In genomic region chr6:68911334-68911733, GRCh38 we compare ENCODE assay signal across 15 cellular contexts.
DNase-seq lines count a peak whose midpoint lies in the region; ATAC-seq and TF ChIP-seq lines count a peak whose summit lies in the region.
"Had no signal": no experiment of that assay in that cellular context is flagged by ENCODE, and none has a peak within 500 bp of the region (broad histone marks: within the 10 kb centered on the region; RNA-seq: fewer than 3 reads in every experiment).

No MANE protein-coding gene starts in this region.

- no peak overlapping the region for H4K8ac ChIP-seq in mesenchymal stem cell (ENCODE audit: low read length)

- H2AK5ac ChIP-seq in mesenchymal stem cell (ENCODE audit: low read length, severe bottlenecking) = no peak overlapping the region

- no peaks in the 10 kb centered on the region for H3K4me1 Mint-ChIP-seq in activated T-helper 2 cell treated with anti-CD3 and anti-CD28 coated beads, Interferon-gamma antibody, Interleukin-2, Interleukin-4, amounts not matched to agents 10 μg/mL and 5 μg/mL and 100 μg/mL, durations not matched to agents 14 hours and 24 hours and 36 hours (ENCODE audit: low read depth)
- H3K4me1 Mint-ChIP-seq in stimulated activated effector memory CD8-positive, alpha-beta T cell treated with anti-CD3 and anti-CD28 coated beads, Interleukin-12 subunit alpha, Interleukin-12 subunit beta, amount 100 ng/mL, for 72 hours = no peaks in the 10 kb centered on the region
- H3K4me1 Mint-ChIP-seq: B cell, H9 had no signal

- no peak overlapping the region for H3K23ac ChIP-seq in mesenchymal stem cell (ENCODE audit: low read length in 2 of 2)

- H3K9me3 ChIP-seq in left ventricle myocardium inferior (replicated peaks) (peaks cover 6% of the 10 kb centered on the region), mesenchymal stem cell (ENCODE audit: control insufficient read depth, low read length) (no peaks in the 10 kb centered on the region), mucosa of descending colon (no peaks in the 10 kb centered on the region)
- H3K9me3 ChIP-seq: BLaER1 treated with 17β-estradiol and CSF1 and Interleukin-3, amounts not matched to agents 10 nM and 100 nM had no signal

- no peaks in the 10 kb centered on the region for H3K9me3 Mint-ChIP-seq in activated T-helper 2 cell treated with anti-CD3 and anti-CD28 coated beads, Interferon-gamma antibody, Interleukin-2, Interleukin-4, amounts not matched to agents 10 μg/mL and 5 μg/mL and 100 μg/mL, durations not matched to agents 14 hours and 24 hours and 36 hours
- peaks cover 5% of the 10 kb centered on the region for H3K9me3 Mint-ChIP-seq in stimulated activated effector memory CD8-positive, alpha-beta T cell treated with anti-CD3 and anti-CD28 coated beads, Interleukin-12 subunit alpha, Interleukin-12 subunit beta, amount 100 ng/mL, for 72 hours
- H3K9me3 Mint-ChIP-seq: CD8-positive, alpha-beta T cell had no signal

- intact Hi-C loops in left ventricle myocardium inferior (cut with micrococcal nuclease) = no loop called here
- intact Hi-C loops in cardiac septum (cut with DNase I) = no loop called here
- intact Hi-C loops in activated T-helper 2 cell treated with anti-CD3 and anti-CD28 coated beads, Interferon-gamma antibody, Interleukin-2, Interleukin-4, amounts not matched to agents 10 μg/mL and 5 μg/mL and 100 μg/mL, durations not matched to agents 14 hours and 24 hours and 36 hours (cut with micrococcal nuclease) = no loop called here
- intact Hi-C loops in mucosa of descending colon (cut with DNase I, micrococcal nuclease) = no loop called here

- H2BK120ac ChIP-seq in mesenchymal stem cell (ENCODE audit: low read depth, low read length) = no peak overlapping the region

- no peak for DNase-seq in left ventricle myocardium inferior
- no peak for DNase-seq in cardiac septum (ENCODE audit: low spot score)
- DNase-seq in activated T-helper 2 cell treated with anti-CD3 and anti-CD28 coated beads, Interferon-gamma antibody, Interleukin-2, Interleukin-4, amounts not matched to agents 10 μg/mL and 5 μg/mL and 100 μg/mL, durations not matched to agents 14 hours and 24 hours and 36 hours (ENCODE audit: low spot score) = no peak
- no peak for DNase-seq in mesenchymal stem cell
- DNase-seq in stimulated activated effector memory CD8-positive, alpha-beta T cell treated with anti-CD3 and anti-CD28 coated beads, Interleukin-12 subunit alpha, Interleukin-12 subunit beta, amount 100 ng/mL, for 72 hours (ENCODE audit: low spot score in 2 of 2) = no peak
- no peak for DNase-seq in mucosa of descending colon
- no peak for DNase-seq in HuH-7 (ENCODE audit: low spot score)
- DNase-seq: Calu3; CD8-positive, alpha-beta T cell; DMS79 treated with DMSO at 0.1 percent for 48 hours; H9; IMR-90 had no signal

- ATAC-seq in stimulated activated effector memory CD8-positive, alpha-beta T cell treated with anti-CD3 and anti-CD28 coated beads, Interleukin-12 subunit alpha, Interleukin-12 subunit beta, amount 100 ng/mL, for 72 hours = no peak
- ATAC-seq in mucosa of descending colon = no peak
- ATAC-seq: CD8-positive, alpha-beta T cell; GM12878 had no signal

- no peak overlapping the region for H3K9ac ChIP-seq in mesenchymal stem cell (ENCODE audit: low read length)
- H3K9ac ChIP-seq: BLaER1 treated with 17β-estradiol and CSF1 and Interleukin-3, amounts not matched to agents 10 nM and 100 nM had no signal

- H3K27ac ChIP-seq in left ventricle myocardium inferior (replicated peaks) (peak overlapping the region; percentile 27), mesenchymal stem cell (ENCODE audit: low read length, poor library complexity, severe bottlenecking) (peak overlapping the region; percentile 29)
- H3K27ac ChIP-seq: BLaER1 treated with 17β-estradiol and CSF1 and Interleukin-3, amounts not matched to agents 10 nM and 100 nM had no signal

- no peak overlapping the region for H4K91ac ChIP-seq in mesenchymal stem cell (ENCODE audit: low read length)

- H3K4me1 ChIP-seq in left ventricle myocardium inferior (no peaks in the 10 kb centered on the region), mesenchymal stem cell (ENCODE audit: control insufficient read depth, insufficient read depth, low read depth, low read length) (no peaks in the 10 kb centered on the region), mucosa of descending colon (ENCODE audit: low read depth) (no peaks in the 10 kb centered on the region)
- H3K4me1 ChIP-seq: BLaER1 treated with 17β-estradiol and CSF1 and Interleukin-3, amounts not matched to agents 10 nM and 100 nM had no signal

- H2BK15ac ChIP-seq in mesenchymal stem cell (ENCODE audit: low read depth, poor library complexity, severe bottlenecking) = no peak overlapping the region

- H3K36me3 Mint-ChIP-seq in activated T-helper 2 cell treated with anti-CD3 and anti-CD28 coated beads, Interferon-gamma antibody, Interleukin-2, Interleukin-4, amounts not matched to agents 10 μg/mL and 5 μg/mL and 100 μg/mL, durations not matched to agents 14 hours and 24 hours and 36 hours (ENCODE audit: low read depth) = no peaks in the 10 kb centered on the region
- no peaks in the 10 kb centered on the region for H3K36me3 Mint-ChIP-seq in stimulated activated effector memory CD8-positive, alpha-beta T cell treated with anti-CD3 and anti-CD28 coated beads, Interleukin-12 subunit alpha, Interleukin-12 subunit beta, amount 100 ng/mL, for 72 hours
- H3K36me3 Mint-ChIP-seq: CD8-positive, alpha-beta T cell had no signal

- H3K27me3 Mint-ChIP-seq in activated T-helper 2 cell treated with anti-CD3 and anti-CD28 coated beads, Interferon-gamma antibody, Interleukin-2, Interleukin-4, amounts not matched to agents 10 μg/mL and 5 μg/mL and 100 μg/mL, durations not matched to agents 14 hours and 24 hours and 36 hours (ENCODE audit: low read depth) = no peaks in the 10 kb centered on the region
- H3K27me3 Mint-ChIP-seq: B cell had no signal

- H3K79me1 ChIP-seq in mesenchymal stem cell (replicated peaks; ENCODE audit: low read length, poor library complexity, severe bottlenecking) = no peaks in the 10 kb centered on the region

- no CpG with 5 or more reads among the region's 3 CpGs for WGBS in mesenchymal stem cell

- no peak overlapping the region for H3K4ac ChIP-seq in mesenchymal stem cell (ENCODE audit: low read depth in 1 of 2, low read length in 2 of 2)

- no peaks in the 10 kb centered on the region for H3K36me3 ChIP-seq in left ventricle myocardium inferior
- H3K36me3 ChIP-seq in mesenchymal stem cell (ENCODE audit: control insufficient read depth in 1 of 2, insufficient read depth in 2 of 2, low read depth in 1 of 2, low read length in 2 of 2) = no peaks in the 10 kb centered on the region
- H3K36me3 ChIP-seq in mucosa of descending colon (ENCODE audit: low read depth) = no peaks in the 10 kb centered on the region
- H3K36me3 ChIP-seq: BLaER1 treated with 17β-estradiol and CSF1 and Interleukin-3, amounts not matched to agents 10 nM and 100 nM had no signal

- H2BK5ac ChIP-seq in mesenchymal stem cell (ENCODE audit: low read depth, low read length, poor library complexity, severe bottlenecking) = no peak overlapping the region

- H3K18ac ChIP-seq in mesenchymal stem cell (ENCODE audit: low read depth in 1 of 2, low read length in 2 of 2) = no peak overlapping the region

- H3K4me3 Mint-ChIP-seq in activated T-helper 2 cell treated with anti-CD3 and anti-CD28 coated beads, Interferon-gamma antibody, Interleukin-2, Interleukin-4, amounts not matched to agents 10 μg/mL and 5 μg/mL and 100 μg/mL, durations not matched to agents 14 hours and 24 hours and 36 hours (ENCODE audit: low read depth) = no peak overlapping the region
- H3K4me3 Mint-ChIP-seq in stimulated activated effector memory CD8-positive, alpha-beta T cell treated with anti-CD3 and anti-CD28 coated beads, Interleukin-12 subunit alpha, Interleukin-12 subunit beta, amount 100 ng/mL, for 72 hours = no peak overlapping the region
- H3K4me3 Mint-ChIP-seq: B cell; CD8-positive, alpha-beta T cell; H9 had no signal

- TF ChIP-seq CTCF in left ventricle myocardium inferior (IDR thresholded peaks at IDR 0.05; ENCODE audit: borderline replicate concordance) = no peak
- TF ChIP-seq CTCF in mucosa of descending colon (IDR thresholded peaks at IDR 0.05) = no peak

- H3K4me3 ChIP-seq in left ventricle myocardium inferior = no peak overlapping the region
- H3K4me3 ChIP-seq in mesenchymal stem cell (ENCODE audit: insufficient read depth in 1 of 2, low read depth in 1 of 2, low read length in 2 of 2) = no peak overlapping the region
- no peak overlapping the region for H3K4me3 ChIP-seq in mucosa of descending colon
- H3K4me3 ChIP-seq: BLaER1 treated with 17β-estradiol and CSF1 and Interleukin-3, amounts not matched to agents 10 nM and 100 nM; GM12878 had no signal

- no peak overlapping the region for H2BK12ac ChIP-seq in mesenchymal stem cell (ENCODE audit: low read length in 2 of 2)

- H2AFZ ChIP-seq in mesenchymal stem cell (ENCODE audit: low read depth, low read length) = no peak overlapping the region

- no peak overlapping the region for H3K14ac ChIP-seq in mesenchymal stem cell (ENCODE audit: low read length in 2 of 2)

- no peaks in the 10 kb centered on the region for H3K27me3 ChIP-seq in left ventricle myocardium inferior (ENCODE audit: low read depth)
- H3K27me3 ChIP-seq in mesenchymal stem cell (ENCODE audit: control insufficient read depth in 1 of 2, insufficient read depth in 1 of 2, low read length in 2 of 2) = no peaks in the 10 kb centered on the region
- H3K27me3 ChIP-seq: BLaER1 treated with 17β-estradiol and CSF1 and Interleukin-3, amounts not matched to agents 10 nM and 100 nM had no signal

- peak overlapping the region; percentile 28 for H3K27ac Mint-ChIP-seq in activated T-helper 2 cell treated with anti-CD3 and anti-CD28 coated beads, Interferon-gamma antibody, Interleukin-2, Interleukin-4, amounts not matched to agents 10 μg/mL and 5 μg/mL and 100 μg/mL, durations not matched to agents 14 hours and 24 hours and 36 hours
- H3K27ac Mint-ChIP-seq in stimulated activated effector memory CD8-positive, alpha-beta T cell treated with anti-CD3 and anti-CD28 coated beads, Interleukin-12 subunit alpha, Interleukin-12 subunit beta, amount 100 ng/mL, for 72 hours = no peak overlapping the region
- H3K27ac Mint-ChIP-seq: B cell; CD8-positive, alpha-beta T cell; H9 had no signal

- no peak overlapping the region for H3K4me2 ChIP-seq in mesenchymal stem cell (ENCODE audit: low read length, poor library complexity, severe bottlenecking)
- H3K4me2 ChIP-seq: BLaER1 treated with 17β-estradiol and CSF1 and Interleukin-3, amounts not matched to agents 10 nM and 100 nM had no signal
